In genomic region chr10:11658801-11659368, GRCh38 we compare ENCODE assay signal across 1 cellular context.
A peak's percentile ranks its signal among the peaks of the same experiment; 100 is the strongest.
TF ChIP-seq lines count a peak whose summit lies in the region.

No MANE protein-coding gene starts in this region.

TF ChIP-seq in K562, 482 proteins besides CTCF, POLR2A, EP300 and RAD21:
- TF ChIP-seq YY1 (IDR thresholded peaks at IDR 0.05; ENCODE audit: borderline replicate concordance in 1 of 3, control insufficient read depth in 1 of 3, extremely low read depth in 1 of 3, insufficient read depth in 3 of 3, insufficient read length in 1 of 3, insufficient replicate concordance in 2 of 3, low read depth in 1 of 3, low read length in 2 of 3): peak in 1 of 3 experiments; percentile 48
- TF ChIP-seq MAZ (CRISPR knock-in tag; conservative IDR thresholded peaks at IDR 0.05 in 1 of 2, IDR thresholded peaks at IDR 0.05 in 1 of 2): no peak
